ENCODE assay signal across 9 cellular contexts in genomic region chr2:149562304-149562703, GRCh38. TPM values are rescaled to one million over a fixed set of nuclear protein-coding genes. Genes with fewer than 3 reads are reported as not detected.
DNase-seq lines count a peak whose midpoint lies in the region; ATAC-seq lines count a peak whose summit lies in the region.
"Had no signal": no experiment of that assay in that cellular context is flagged by ENCODE, and none has a peak within 500 bp of the region (broad histone marks: within the 10 kb centered on the region; RNA-seq: fewer than 3 reads in every experiment).

No MANE protein-coding gene starts in this region.

- no peak overlapping the region for H3K18ac ChIP-seq in mesenchymal stem cell (ENCODE audit: low read depth in 1 of 2, low read length in 2 of 2)

- no peak overlapping the region for H2BK120ac ChIP-seq in mesenchymal stem cell (ENCODE audit: low read depth, low read length)

- H4K91ac ChIP-seq in mesenchymal stem cell (ENCODE audit: low read length), result no peak overlapping the region

- no peak overlapping the region for H2AK5ac ChIP-seq in mesenchymal stem cell (ENCODE audit: low read length, severe bottlenecking)

- no peaks in the 10 kb centered on the region for H3K4me1 ChIP-seq in mesenchymal stem cell (ENCODE audit: control insufficient read depth, insufficient read depth, low read depth, low read length)

- H3K27me3 Mint-ChIP-seq in activated naive CD8-positive, alpha-beta T cell treated with anti-CD3 and anti-CD28 coated beads for 36 hours, result peaks cover 4% of the 10 kb centered on the region

- no peak overlapping the region for H3K23ac ChIP-seq in mesenchymal stem cell (ENCODE audit: low read length in 2 of 2)

- no peaks in the 10 kb centered on the region for H3K4me1 Mint-ChIP-seq in activated naive CD8-positive, alpha-beta T cell treated with anti-CD3 and anti-CD28 coated beads for 36 hours

- H3K27me3 ChIP-seq in mesenchymal stem cell (ENCODE audit: control insufficient read depth in 1 of 2, insufficient read depth in 1 of 2, low read length in 2 of 2), result no peaks in the 10 kb centered on the region

- DNase-seq in NCI-H774 (lab: John Stamatoyannopoulos, UW), result peak; percentile 29
- DNase-seq in mesenchymal stem cell, result peak; percentile 88
- DNase-seq in posterior vena cava (ENCODE audit: low spot score), result no peak
- DNase-seq in NOMO-1 treated with dmso at 0.1 percent for 144 hours (lab: John Stamatoyannopoulos, UW; ENCODE audit: unreplicated experiment), result no peak
- no peak for DNase-seq in activated naive CD8-positive, alpha-beta T cell treated with anti-CD3 and anti-CD28 coated beads for 36 hours
- no peak for DNase-seq in stimulated activated CD4-positive, alpha-beta T cell treated with anti-CD3 and anti-CD28 coated beads, Interleukin-4, amount 100 ng/mL, for 24 hours

- no peaks in the 10 kb centered on the region for H3K79me1 ChIP-seq in mesenchymal stem cell (replicated peaks; ENCODE audit: low read length, poor library complexity, severe bottlenecking)

- H3K36me3 Mint-ChIP-seq in activated naive CD8-positive, alpha-beta T cell treated with anti-CD3 and anti-CD28 coated beads for 36 hours, result peaks cover 3% of the 10 kb centered on the region
- H3K36me3 Mint-ChIP-seq: IgD-negative memory B cell had no signal

- no peak overlapping the region for H3K4ac ChIP-seq in mesenchymal stem cell (ENCODE audit: low read depth in 1 of 2, low read length in 2 of 2)

- no peak overlapping the region for H2BK15ac ChIP-seq in mesenchymal stem cell (ENCODE audit: low read depth, poor library complexity, severe bottlenecking)

- no peak overlapping the region for H2BK12ac ChIP-seq in mesenchymal stem cell (ENCODE audit: low read length in 2 of 2)

- H3K36me3 ChIP-seq in mesenchymal stem cell (ENCODE audit: control insufficient read depth in 1 of 2, insufficient read depth in 2 of 2, low read depth in 1 of 2, low read length in 2 of 2), result peaks cover 3 to 16% of the 10 kb centered on the region in 2 experiments

- H4K8ac ChIP-seq in mesenchymal stem cell (ENCODE audit: low read length), result no peak overlapping the region

- H3K4me3 Mint-ChIP-seq in activated naive CD8-positive, alpha-beta T cell treated with anti-CD3 and anti-CD28 coated beads for 36 hours, result no peak overlapping the region

- no peak overlapping the region for H3K27ac Mint-ChIP-seq in activated naive CD8-positive, alpha-beta T cell treated with anti-CD3 and anti-CD28 coated beads for 36 hours
- H3K27ac Mint-ChIP-seq: IgD-negative memory B cell had no signal

- H3K4me3 ChIP-seq in mesenchymal stem cell (ENCODE audit: insufficient read depth in 1 of 2, low read depth in 1 of 2, low read length in 2 of 2), result peak overlapping the region in 1 of 2 experiments; percentile 40

- no peaks in the 10 kb centered on the region for H3K9me3 Mint-ChIP-seq in activated naive CD8-positive, alpha-beta T cell treated with anti-CD3 and anti-CD28 coated beads for 36 hours
- H3K9me3 Mint-ChIP-seq: IgD-negative memory B cell had no signal

- no peak overlapping the region for H2BK5ac ChIP-seq in mesenchymal stem cell (ENCODE audit: low read depth, low read length, poor library complexity, severe bottlenecking)

- H3K4me2 ChIP-seq in mesenchymal stem cell (ENCODE audit: low read length, poor library complexity, severe bottlenecking), result no peak overlapping the region

- no peak overlapping the region for H2AFZ ChIP-seq in mesenchymal stem cell (ENCODE audit: low read depth, low read length)

- 6% methylated on average over 2 of the region's 2 CpGs for WGBS in mesenchymal stem cell

- ATAC-seq in GM18867 (IDR thresholded peaks at IDR 0.05; ENCODE audit: unreplicated experiment), result peak; percentile 88
- peak; percentile 93 for ATAC-seq in HG02981 (IDR thresholded peaks at IDR 0.05; ENCODE audit: unreplicated experiment)

- no peak overlapping the region for H3K14ac ChIP-seq in mesenchymal stem cell (ENCODE audit: low read length in 2 of 2)

- intact Hi-C loops in posterior vena cava (cut with DNase I), result loop anchor here (5.0 to 10.0 kb wide), 2 partner anchors 545 to 548 kb away; no protein-coding TSS in a partner anchor

- H3K9me3 ChIP-seq in mesenchymal stem cell (ENCODE audit: control insufficient read depth, low read length), result no peaks in the 10 kb centered on the region

- H3K9ac ChIP-seq in mesenchymal stem cell (ENCODE audit: low read length), result peak overlapping the region; percentile 63

- no peak overlapping the region for H3K27ac ChIP-seq in mesenchymal stem cell (ENCODE audit: low read length, poor library complexity, severe bottlenecking)

RNA-seq across cellular contexts. Expression of gene MMADHC, which starts 25.3 kb away (rescaled TPM):
- polyA plus RNA-seq in mesenchymal stem cell (2013, experiment 1 of 2), result 85.8 TPM
- 87.7 TPM for polyA plus RNA-seq in mesenchymal stem cell (2013, experiment 2 of 2)
- 10 to 100 TPM; 73.3 to 81.5 TPM for total RNA-seq in posterior vena cava
- total RNA-seq in activated naive CD8-positive, alpha-beta T cell treated with anti-CD3 and anti-CD28 coated beads for 36 hours, result 100 to 1,000 TPM; 151 to 153 TPM

Comparison
In these comparisons a context has a peak if more than half of its experiments do, and no peak if none do; other contexts are left out.
1. DNase-seq: peak in NCI-H774 (single experiment) and mesenchymal stem cell (single experiment); none in posterior vena cava (single experiment), NOMO-1 treated with dmso at 0.1 percent for 144 hours (single experiment), activated naive CD8-positive, alpha-beta T cell treated with anti-CD3 and anti-CD28 coated beads for 36 hours (single experiment) and stimulated activated CD4-positive, alpha-beta T cell treated with anti-CD3 and anti-CD28 coated beads, Interleukin-4, amount 100 ng/mL, for 24 hours (single experiment).